In genomic region chrX:118520858-118521206, GRCh38 we compare ENCODE assay signal across 16 cellular contexts. TPM values are rescaled to one million over a fixed set of nuclear protein-coding genes. Genes with fewer than 3 reads are reported as not detected.
A peak's percentile ranks its signal among the peaks of the same experiment; 100 is the strongest.
DNase-seq lines count a peak whose midpoint lies in the region; ATAC-seq, FAIRE-seq and TF ChIP-seq lines count a peak whose summit lies in the region.
"Had no signal": no experiment of that assay in that cellular context is flagged by ENCODE, and none has a peak within 500 bp of the region (broad histone marks: within the 10 kb centered on the region; RNA-seq: fewer than 3 reads in every experiment).

No MANE protein-coding gene starts in this region.

- WGBS in A549 (ENCODE audit: missing lambda C conversion rate), result 91% methylated on average over 2 of the region's 2 CpGs
- WGBS in GM23248 (ENCODE audit: low coverage in 1 of 2, low lambda C conversion rate in 2 of 2, missing lambda C conversion rate in 2 of 2), 2 experiments, result 0 to 5% methylated on average over 2 of the region's 2 CpGs

- no peaks in the 10 kb centered on the region for H3K36me3 Mint-ChIP-seq in astrocyte (ENCODE audit: low read depth, unreplicated experiment)
- no peaks in the 10 kb centered on the region for H3K36me3 Mint-ChIP-seq in natural killer cell
- peaks cover 4 to 5% of the 10 kb centered on the region in 2 donors for H3K36me3 Mint-ChIP-seq in stimulated activated naive B cell treated with anti-CD40 and anti-IgM and Interleukin-4, amounts not matched to agents 10 μg/mL and 1 μg/mL and 100 μg/mL, for 72 hours

- CTCF ChIA-PET in A549 (lab: Yijun Ruan, JAX), result interaction anchor here (1.6 kb wide), 1 partner anchor 10 kb away, joined by 3 read pairs; no protein-coding TSS in a partner anchor

- H3K27me3 ChIP-seq in GM23248 (replicated peaks; ENCODE audit: insufficient read depth) (no peaks in the 10 kb centered on the region), astrocyte (ENCODE audit: insufficient read depth, low read length) (no peaks in the 10 kb centered on the region), colonic mucosa (no peaks in the 10 kb centered on the region)
- H3K27me3 ChIP-seq: SJCRH30 had no signal

- H3K9me3 Mint-ChIP-seq in astrocyte (ENCODE audit: unreplicated experiment) (peaks cover 3% of the 10 kb centered on the region), natural killer cell (no peaks in the 10 kb centered on the region)
- no peaks in the 10 kb centered on the region for H3K9me3 Mint-ChIP-seq in stimulated activated naive B cell treated with anti-CD40 and anti-IgM and Interleukin-4, amounts not matched to agents 10 μg/mL and 1 μg/mL and 100 μg/mL, for 72 hours
- H3K9me3 Mint-ChIP-seq: activated naive CD4-positive, alpha-beta T cell treated with anti-CD3 and anti-CD28 coated beads, Interleukin-2, amount 10 ng/mL, durations not matched to agents 7 days and 5 days had no signal

- H2AFZ ChIP-seq in GM23248 (no peak overlapping the region), astrocyte (ENCODE audit: low read depth, low read length) (no peak overlapping the region)

- H3K4me1 ChIP-seq in A549, result peaks cover 21% of the 10 kb centered on the region
- H3K4me1 ChIP-seq in GM23248 (ENCODE audit: insufficient read depth), result peaks cover 41% of the 10 kb centered on the region
- peaks cover 19% of the 10 kb centered on the region for H3K4me1 ChIP-seq in astrocyte (ENCODE audit: insufficient read depth, low read length)
- no peaks in the 10 kb centered on the region for H3K4me1 ChIP-seq in colonic mucosa
- H3K4me1 ChIP-seq: SJCRH30 had no signal

- TF ChIP-seq CTCF in A549 (IDR thresholded peaks at IDR 0.05) (no peak), astrocyte (IDR thresholded peaks at IDR 0.05; ENCODE audit: insufficient read depth, low read depth, low read length) (no peak), natural killer cell (IDR thresholded peaks at IDR 0.05) (no peak), colonic mucosa (IDR thresholded peaks at IDR 0.05) (no peak), GM13977 (IDR thresholded peaks at IDR 0.05; ENCODE audit: extremely low read depth, insufficient read depth, missing control alignments) (no peak)

- H4K20me1 ChIP-seq in GM23248 (ENCODE audit: insufficient read depth) (no peaks in the 10 kb centered on the region), astrocyte (ENCODE audit: insufficient read depth, low read length) (no peaks in the 10 kb centered on the region)

- peak overlapping the region; percentile 44 to 48; a peak in 3 of 6 replicates for H3K27ac ChIP-seq in A549
- H3K27ac ChIP-seq in GM23248, result peak overlapping the region; percentile 99
- peak overlapping the region; percentile 55 for H3K27ac ChIP-seq in astrocyte (ENCODE audit: low read depth, low read length)
- H3K27ac ChIP-seq in colonic mucosa, result no peak overlapping the region
- H3K27ac ChIP-seq: SJCRH30 had no signal

- intact Hi-C loops in natural killer cell (cut with micrococcal nuclease), result no loop called here
- intact Hi-C loops in colonic mucosa (cut with DNase I), result no loop called here

- H3K9me2 ChIP-seq in GM23248 (ENCODE audit: insufficient read depth), result no peaks in the 10 kb centered on the region

- TF ChIP-seq POLR2A in A549 (IDR thresholded peaks at IDR 0.05; ENCODE audit: low read length), result no peak

- POLR2A ChIA-PET in A549 (lab: Yijun Ruan, JAX), result no interaction called here

- peaks cover 27% of the 10 kb centered on the region for H3K79me2 ChIP-seq in GM23248 (ENCODE audit: insufficient read depth)
- H3K79me2 ChIP-seq in astrocyte (ENCODE audit: insufficient read depth, low read length), result no peaks in the 10 kb centered on the region

- H3K9me3 ChIP-seq in A549 (no peaks in the 10 kb centered on the region), GM23248 (ENCODE audit: low read depth) (no peaks in the 10 kb centered on the region), astrocyte (ENCODE audit: insufficient read depth, low read depth, low read length) (no peaks in the 10 kb centered on the region), colonic mucosa (no peaks in the 10 kb centered on the region)
- H3K9me3 ChIP-seq: SJCRH30 had no signal

- H3K36me3 ChIP-seq in GM23248 (ENCODE audit: low read depth) (no peaks in the 10 kb centered on the region), astrocyte (ENCODE audit: insufficient read depth, low read length) (no peaks in the 10 kb centered on the region), colonic mucosa (no peaks in the 10 kb centered on the region)
- H3K36me3 ChIP-seq: SJCRH30 had no signal

- H3K4me1 Mint-ChIP-seq in astrocyte (ENCODE audit: low read depth, unreplicated experiment) (peaks cover 10% of the 10 kb centered on the region), natural killer cell (peaks cover 41 to 51% of the 10 kb centered on the region in 2 donors)
- peaks cover 25 to 56% of the 10 kb centered on the region in 2 donors for H3K4me1 Mint-ChIP-seq in stimulated activated naive B cell treated with anti-CD40 and anti-IgM and Interleukin-4, amounts not matched to agents 10 μg/mL and 1 μg/mL and 100 μg/mL, for 72 hours

- H3K9ac ChIP-seq in GM23248, result peak overlapping the region; percentile 81
- H3K9ac ChIP-seq in astrocyte (ENCODE audit: low read length), result peak overlapping the region; percentile 23
- no peak overlapping the region for H3K9ac ChIP-seq in colonic mucosa (ENCODE audit: low read depth in 2 of 2, low read length in 2 of 2)

- DNase-seq in A549 (ENCODE audit: low read depth in 1 of 2, low spot score in 1 of 2) (no peak), GM23248 (peak; percentile 26), astrocyte (ENCODE audit: low read depth) (no peak), natural killer cell (no peak), colonic mucosa (no peak), GM13977 (ENCODE audit: low spot score) (no peak)
- DNase-seq in stimulated activated naive B cell treated with anti-CD40 and anti-IgM and Interleukin-4, amounts not matched to agents 10 μg/mL and 1 μg/mL and 100 μg/mL, for 72 hours, result no peak
- no peak for DNase-seq in activated CD4-positive, alpha-beta T cell treated with anti-CD3 and anti-CD28 coated beads for 1 hour
- DNase-seq: activated naive CD4-positive, alpha-beta T cell treated with anti-CD3 and anti-CD28 coated beads, Interleukin-2, amount 10 ng/mL, durations not matched to agents 7 days and 5 days; kidney glomerular epithelial cell; NCI-H1436 treated with DMSO at 0.1 percent for 48 hours; NCI-H774; nucleus accumbens; SJCRH30; stimulated activated CD4-positive, alpha-beta T cell treated with anti-CD3 and anti-CD28 coated beads, Interleukin-1b, Interleukin-23, amount 100 ng/mL, for 48 hours; stimulated activated naive CD4-positive, alpha-beta T cell had no signal

- no peak overlapping the region for H3K27ac Mint-ChIP-seq in astrocyte (ENCODE audit: unreplicated experiment)
- H3K27ac Mint-ChIP-seq in natural killer cell, result peak overlapping the region; percentile 60 to 87
- H3K27ac Mint-ChIP-seq in stimulated activated naive B cell treated with anti-CD40 and anti-IgM and Interleukin-4, amounts not matched to agents 10 μg/mL and 1 μg/mL and 100 μg/mL, for 72 hours, result no peak overlapping the region
- H3K27ac Mint-ChIP-seq: activated naive CD4-positive, alpha-beta T cell treated with anti-CD3 and anti-CD28 coated beads, Interleukin-2, amount 10 ng/mL, durations not matched to agents 7 days and 5 days had no signal

- H3K4me2 ChIP-seq in A549, result peak overlapping the region; percentile 67
- peak overlapping the region; percentile 83 for H3K4me2 ChIP-seq in GM23248 (ENCODE audit: unreplicated experiment)
- H3K4me2 ChIP-seq in astrocyte (ENCODE audit: low read length), result peak overlapping the region; percentile 78

- no peak overlapping the region for H3K4me3 Mint-ChIP-seq in astrocyte (ENCODE audit: unreplicated experiment)
- H3K4me3 Mint-ChIP-seq in natural killer cell, result peak overlapping the region; percentile 7
- no peak overlapping the region for H3K4me3 Mint-ChIP-seq in stimulated activated naive B cell treated with anti-CD40 and anti-IgM and Interleukin-4, amounts not matched to agents 10 μg/mL and 1 μg/mL and 100 μg/mL, for 72 hours
- H3K4me3 Mint-ChIP-seq: activated naive CD4-positive, alpha-beta T cell treated with anti-CD3 and anti-CD28 coated beads, Interleukin-2, amount 10 ng/mL, durations not matched to agents 7 days and 5 days had no signal

- in situ Hi-C loops in GM23248 (cut with MboI), result no loop called here
- in situ Hi-C loops in GM13977 (cut with MboI; ENCODE audit: low pct_unique_long_range_greater_than_20kb, low sequenced_read_pairs, unreplicated experiment), result no loop called here

- H3K27me3 Mint-ChIP-seq in astrocyte (ENCODE audit: low read depth, unreplicated experiment) (no peaks in the 10 kb centered on the region), natural killer cell (ENCODE audit: low read depth in 2 of 2) (no peaks in the 10 kb centered on the region)
- no peaks in the 10 kb centered on the region for H3K27me3 Mint-ChIP-seq in stimulated activated naive B cell treated with anti-CD40 and anti-IgM and Interleukin-4, amounts not matched to agents 10 μg/mL and 1 μg/mL and 100 μg/mL, for 72 hours
- H3K27me3 Mint-ChIP-seq: activated naive CD4-positive, alpha-beta T cell treated with anti-CD3 and anti-CD28 coated beads, Interleukin-2, amount 10 ng/mL, durations not matched to agents 7 days and 5 days had no signal

- no peak for ATAC-seq in A549
- no peak for ATAC-seq in natural killer cell
- no peak for ATAC-seq in stimulated activated naive B cell treated with anti-CD40 and anti-IgM and Interleukin-4, amounts not matched to agents 10 μg/mL and 1 μg/mL and 100 μg/mL, for 72 hours (replicated peaks)

- TF ChIP-seq RAD21 in A549 (conservative IDR thresholded peaks at IDR 0.05 in 1 of 2, IDR thresholded peaks at IDR 0.05 in 1 of 2), result no peak

- FAIRE-seq in A549 (lab: Jason Lieb, UNC) (peak; percentile 77), astrocyte (lab: Jason Lieb, UNC) (no peak)

- H3K4me3 ChIP-seq in A549, result no peak overlapping the region
- H3K4me3 ChIP-seq in GM23248, result peak overlapping the region; percentile 54
- H3K4me3 ChIP-seq in astrocyte (ENCODE audit: insufficient read depth, low read depth, low read length), result no peak overlapping the region
- no peak overlapping the region for H3K4me3 ChIP-seq in colonic mucosa
- H3K4me3 ChIP-seq: SJCRH30 had no signal

- no peak for TF ChIP-seq EP300 in A549 (IDR thresholded peaks at IDR 0.05)

- H3F3A ChIP-seq in GM23248 (ENCODE audit: insufficient read depth), result peaks cover 24% of the 10 kb centered on the region

TF ChIP-seq in A549, 52 proteins besides CTCF, POLR2A, EP300 and RAD21 (continues in another document):
- TF ChIP-seq MAZ (IDR thresholded peaks at IDR 0.05; ENCODE audit: borderline replicate concordance, low read depth, low read length), result no peak
- TF ChIP-seq CHD2 (IDR thresholded peaks at IDR 0.05; ENCODE audit: low read length, partially characterized antibody), result no peak
- TF ChIP-seq RFX5 (IDR thresholded peaks at IDR 0.05), result no peak

RNA-seq across cellular contexts. Expression of gene DOCK11, which starts 25.2 kb away (rescaled TPM):
- polyA plus RNA-seq in A549 (2011; rRNA removed) (8.7 and 9.5 TPM in 2 replicates), A549 (2017; fragmentation: RNase III; extraction: RNeasy Plus Mini Kit Qiagen cat#74134 plus additional on column Dnase treatment) (5.8 to 7.8 TPM (median 5.9 TPM) in 3 replicates), GM23248 (2016; fragmentation: Nextera tagmentation; extraction: Ambion mirVana) (9.8 and 11.7 TPM in 2 replicates)
- polyA plus RNA-seq in A549 (2012; cell fraction: cytosol; rRNA removed), result 0.95 and 0.96 TPM in 2 replicates
- polyA plus RNA-seq in A549 (2012; cell fraction: nucleus; rRNA removed), result 0.71 and 1.4 TPM in 2 replicates
- polyA minus RNA-seq in A549 (2011; rRNA and poly(A)+ RNA removed), result 4.1 and 4.3 TPM in 2 replicates
- total RNA-seq in GM23248 (2014; rRNA removed; shearing (Covaris generic)), result 15.6 and 21.9 TPM in 2 replicates
- total RNA-seq in astrocyte (4.7 and 5.3 TPM in 2 replicates), natural killer cell (100 to 1,000 TPM; 108 to 130 (median 117) TPM), colonic mucosa (1 to 10 TPM; 3.3 to 8.7 TPM)

Comparison
In these comparisons a context has a peak if more than half of its experiments do, and no peak if none do; other contexts are left out.
1. H3K9ac ChIP-seq: peak in GM23248 (single experiment) and astrocyte (single experiment); none in colonic mucosa (0 of 2).
2. H3K27ac Mint-ChIP-seq: peak in natural killer cell (2 of 2); none in astrocyte (single experiment) and stimulated activated naive B cell treated with anti-CD40 and anti-IgM and Interleukin-4, amounts not matched to agents 10 μg/mL and 1 μg/mL and 100 μg/mL, for 72 hours (single experiment).
3. Peak in every context shown above with its lines, with median percentiles within 50 percentile points of each other: H3K4me2 ChIP-seq.